ENCODE assay signal across 8 cellular contexts in the genomic region with DNA sequence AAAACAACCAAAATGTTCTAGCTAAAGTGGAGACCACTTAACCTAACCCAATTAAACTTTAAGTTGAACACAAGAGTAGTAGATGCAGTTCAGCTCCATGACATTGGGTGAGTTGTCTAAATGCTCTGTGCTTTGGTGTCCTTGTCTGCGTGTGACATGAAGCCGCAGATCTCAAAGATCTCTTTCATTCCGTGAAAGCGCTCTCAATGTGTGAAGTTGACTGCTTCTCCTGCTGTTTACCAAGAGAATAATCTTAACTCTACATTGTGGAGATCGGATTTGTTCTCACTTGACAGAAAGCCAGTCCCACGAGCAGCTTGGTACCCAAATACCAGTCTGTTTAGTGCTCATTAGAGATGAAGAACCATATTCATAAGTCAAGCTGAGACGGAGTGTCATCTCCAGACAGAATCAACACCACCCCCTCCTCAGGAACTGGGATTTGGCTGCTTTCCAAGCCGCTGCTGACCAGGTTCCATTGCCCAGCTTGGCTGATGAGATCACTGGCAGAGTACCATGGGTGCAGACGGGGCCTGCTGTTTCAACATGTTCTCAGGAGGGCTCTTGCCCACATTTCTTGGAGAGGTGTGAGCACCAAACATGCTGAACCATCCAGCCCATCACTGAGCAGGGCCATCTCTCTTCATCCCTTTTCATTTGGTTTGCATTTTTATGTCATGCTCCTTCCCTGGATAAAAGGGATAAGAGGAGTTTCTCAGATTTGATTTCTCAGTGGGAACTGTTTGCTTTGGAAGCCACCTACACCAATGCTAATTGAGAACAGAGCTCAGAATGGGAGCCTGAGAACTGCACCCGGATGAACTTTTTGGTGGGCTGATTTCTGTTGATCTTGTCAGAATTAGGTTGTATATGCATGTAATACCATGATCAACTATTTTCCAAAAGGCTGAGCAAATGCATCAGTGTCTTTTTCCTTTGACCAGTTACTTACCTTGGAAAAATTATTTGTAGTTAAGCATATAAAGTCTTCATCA.
A peak's percentile ranks its signal among the peaks of the same experiment; 100 is the strongest.
DNase-seq lines count a peak whose midpoint lies in the region; ATAC-seq and TF ChIP-seq lines count a peak whose summit lies in the region.

No MANE protein-coding gene starts in this region.

- H3K4me3 Mint-ChIP-seq in CD8-positive, alpha-beta T cell = no peak overlapping the region

- ATAC-seq in CD8-positive, alpha-beta T cell = no peak
- ATAC-seq in HG02588 (IDR thresholded peaks at IDR 0.05; ENCODE audit: unreplicated experiment) (no peak), GM18870 (IDR thresholded peaks at IDR 0.05; ENCODE audit: unreplicated experiment) (no peak)

- DNase-seq in LHCN-M2 (ENCODE audit: low read depth) = peak; percentile 75
- no peak for DNase-seq in CD8-positive, alpha-beta T cell
- DNase-seq in iPS-NIHi7 (ENCODE audit: extremely low spot score) = no peak

- no peak overlapping the region for H3K27ac Mint-ChIP-seq in CD8-positive, alpha-beta T cell

- peaks cover 12% of the 10 kb centered on the region for H3K4me1 Mint-ChIP-seq in CD8-positive, alpha-beta T cell (ENCODE audit: low read depth)

- H3K9ac ChIP-seq in iPS-15b (ENCODE audit: low read depth, low read length) (no peak overlapping the region), subcutaneous abdominal adipose tissue (ENCODE audit: low read length in 5 of 5) (peak overlapping the region in 1 of 5 donors; percentile 38)

- TF ChIP-seq CTCF in CD8-positive, alpha-beta T cell (IDR thresholded peaks at IDR 0.05) = no peak

- H3K27me3 Mint-ChIP-seq in CD8-positive, alpha-beta T cell (ENCODE audit: low read depth) = peaks cover 29% of the 10 kb centered on the region

- POLR2A ChIA-PET in CD8-positive, alpha-beta T cell (lab: Charles Lee) = no interaction called here

- H3K9me3 ChIP-seq in iPS-15b (ENCODE audit: control insufficient read depth, insufficient read depth, low read length) = peaks cover 2% of the 10 kb centered on the region
- H3K9me3 ChIP-seq in subcutaneous abdominal adipose tissue (ENCODE audit: control insufficient read depth in 5 of 5, low read length in 5 of 5) = peaks cover 0 to under 1% (median 0%) of the 10 kb centered on the region in 5 donors
- no peaks in the 10 kb centered on the region for H3K9me3 ChIP-seq in CD8-positive, alpha-beta T cell (ENCODE audit: low read length)

- H3K27ac ChIP-seq in angular gyrus (ENCODE audit: low read depth, low read length) (peak overlapping the region; percentile 84), subcutaneous abdominal adipose tissue (ENCODE audit: low read depth, low read length) (no peak overlapping the region)
- H3K27ac ChIP-seq in CD8-positive, alpha-beta T cell (ENCODE audit: low read depth, low read length) = no peak overlapping the region

- H3K36me3 ChIP-seq in iPS-15b (ENCODE audit: control insufficient read depth, insufficient read depth, low read length) = no peaks in the 10 kb centered on the region
- H3K36me3 ChIP-seq in subcutaneous abdominal adipose tissue (ENCODE audit: control insufficient read depth in 5 of 5, insufficient read depth in 5 of 5, low read length in 5 of 5) = peaks cover 0 to 3% (median 0%) of the 10 kb centered on the region in 5 donors
- H3K36me3 ChIP-seq in CD8-positive, alpha-beta T cell (ENCODE audit: insufficient read depth, low read length) = no peaks in the 10 kb centered on the region

- no peaks in the 10 kb centered on the region for H3K36me3 Mint-ChIP-seq in CD8-positive, alpha-beta T cell

- H3K4me3 ChIP-seq in iPS-15b (ENCODE audit: low read depth, low read length) (peak overlapping the region; percentile 65), subcutaneous abdominal adipose tissue (ENCODE audit: low read depth in 1 of 5, low read length in 5 of 5) (peak overlapping the region; percentile 65 to 81 (median 71))
- no peak overlapping the region for H3K4me3 ChIP-seq in CD8-positive, alpha-beta T cell (ENCODE audit: low read depth, low read length)

- intact Hi-C loops in CD8-positive, alpha-beta T cell (cut with DNase I, micrococcal nuclease) = no loop called here

- H3K9me3 Mint-ChIP-seq in CD8-positive, alpha-beta T cell = no peaks in the 10 kb centered on the region

- CTCF ChIA-PET in CD8-positive, alpha-beta T cell (lab: Charles Lee) = no interaction called here

- H3K4me1 ChIP-seq in iPS-15b (ENCODE audit: control insufficient read depth, insufficient read depth, low read length) (peaks cover 12% of the 10 kb centered on the region), subcutaneous abdominal adipose tissue (ENCODE audit: control insufficient read depth in 5 of 5, insufficient read depth in 5 of 5, low read length in 5 of 5) (peaks cover 0 to 44% (median 35%) of the 10 kb centered on the region in 5 donors)
- peaks cover 15% of the 10 kb centered on the region for H3K4me1 ChIP-seq in CD8-positive, alpha-beta T cell (ENCODE audit: insufficient read depth, low read length)

- H3K27me3 ChIP-seq in iPS-15b (ENCODE audit: control insufficient read depth, insufficient read depth, low read length) (no peaks in the 10 kb centered on the region), subcutaneous abdominal adipose tissue (ENCODE audit: control insufficient read depth in 5 of 5, insufficient read depth in 4 of 5, low read length in 5 of 5) (no peaks in the 10 kb centered on the region)
- H3K27me3 ChIP-seq in CD8-positive, alpha-beta T cell (ENCODE audit: insufficient read depth, low read length) = no peaks in the 10 kb centered on the region
